In the genomic region with DNA sequence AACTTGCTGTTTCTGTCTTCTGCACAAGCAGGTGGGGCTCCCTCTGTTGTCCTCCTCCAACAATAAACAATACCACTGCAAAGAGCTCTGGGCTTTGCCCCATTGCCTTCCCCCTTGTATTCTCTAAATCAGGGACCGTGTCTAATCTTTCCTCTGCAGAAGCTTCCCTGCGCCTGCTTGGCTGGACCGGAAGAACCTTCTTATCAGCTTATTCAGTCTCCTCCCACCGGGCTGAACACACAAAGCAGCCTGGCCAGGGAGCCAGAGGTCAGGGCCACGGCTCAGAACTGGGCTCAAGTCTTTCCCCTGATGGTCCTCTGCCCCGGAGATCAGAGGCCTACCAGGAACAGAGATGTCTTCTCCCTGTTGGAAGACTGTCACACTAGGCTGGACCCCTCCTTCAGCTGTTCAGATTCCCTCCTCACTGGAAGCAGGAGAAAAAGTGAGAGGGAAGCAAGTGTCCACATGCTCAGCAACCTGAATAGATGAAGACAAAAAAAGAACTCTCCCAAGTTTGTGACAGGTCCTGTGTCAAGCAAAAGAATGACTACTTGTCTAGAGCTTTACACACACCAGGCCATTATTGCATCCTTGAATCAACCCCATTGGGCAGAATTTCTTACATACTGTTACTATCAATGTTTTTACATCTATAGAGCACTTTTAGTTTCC, we compare ENCODE assay signal across 1 cellular context.
TF ChIP-seq lines count a peak whose summit lies in the region.

No MANE protein-coding gene starts in this region.

TF ChIP-seq in GM12878, 131 proteins besides CTCF, POLR2A, EP300 and RAD21 (continued from another document):
- TF ChIP-seq, protein P1, sequence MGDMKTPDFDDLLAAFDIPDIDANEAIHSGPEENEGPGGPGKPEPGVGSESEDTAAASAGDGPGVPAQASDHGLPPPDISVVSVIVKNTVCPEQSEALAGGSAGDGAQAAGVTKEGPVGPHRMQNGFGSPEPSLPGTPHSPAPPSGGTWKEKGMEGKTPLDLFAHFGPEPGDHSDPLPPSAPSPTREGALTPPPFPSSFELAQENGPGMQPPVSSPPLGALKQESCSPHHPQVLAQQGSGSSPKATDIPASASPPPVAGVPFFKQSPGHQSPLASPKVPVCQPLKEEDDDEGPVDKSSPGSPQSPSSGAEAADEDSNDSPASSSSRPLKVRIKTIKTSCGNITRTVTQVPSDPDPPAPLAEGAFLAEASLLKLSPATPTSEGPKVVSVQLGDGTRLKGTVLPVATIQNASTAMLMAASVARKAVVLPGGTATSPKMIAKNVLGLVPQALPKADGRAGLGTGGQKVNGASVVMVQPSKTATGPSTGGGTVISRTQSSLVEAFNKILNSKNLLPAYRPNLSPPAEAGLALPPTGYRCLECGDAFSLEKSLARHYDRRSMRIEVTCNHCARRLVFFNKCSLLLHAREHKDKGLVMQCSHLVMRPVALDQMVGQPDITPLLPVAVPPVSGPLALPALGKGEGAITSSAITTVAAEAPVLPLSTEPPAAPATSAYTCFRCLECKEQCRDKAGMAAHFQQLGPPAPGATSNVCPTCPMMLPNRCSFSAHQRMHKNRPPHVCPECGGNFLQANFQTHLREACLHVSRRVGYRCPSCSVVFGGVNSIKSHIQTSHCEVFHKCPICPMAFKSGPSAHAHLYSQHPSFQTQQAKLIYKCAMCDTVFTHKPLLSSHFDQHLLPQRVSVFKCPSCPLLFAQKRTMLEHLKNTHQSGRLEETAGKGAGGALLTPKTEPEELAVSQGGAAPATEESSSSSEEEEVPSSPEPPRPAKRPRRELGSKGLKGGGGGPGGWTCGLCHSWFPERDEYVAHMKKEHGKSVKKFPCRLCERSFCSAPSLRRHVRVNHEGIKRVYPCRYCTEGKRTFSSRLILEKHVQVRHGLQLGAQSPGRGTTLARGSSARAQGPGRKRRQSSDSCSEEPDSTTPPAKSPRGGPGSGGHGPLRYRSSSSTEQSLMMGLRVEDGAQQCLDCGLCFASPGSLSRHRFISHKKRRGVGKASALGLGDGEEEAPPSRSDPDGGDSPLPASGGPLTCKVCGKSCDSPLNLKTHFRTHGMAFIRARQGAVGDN (IDR thresholded peaks at IDR 0.05): 0 out of 2 replicates have a peak, but pooled peaks have one; percentile 26
- TF ChIP-seq, protein P2, sequence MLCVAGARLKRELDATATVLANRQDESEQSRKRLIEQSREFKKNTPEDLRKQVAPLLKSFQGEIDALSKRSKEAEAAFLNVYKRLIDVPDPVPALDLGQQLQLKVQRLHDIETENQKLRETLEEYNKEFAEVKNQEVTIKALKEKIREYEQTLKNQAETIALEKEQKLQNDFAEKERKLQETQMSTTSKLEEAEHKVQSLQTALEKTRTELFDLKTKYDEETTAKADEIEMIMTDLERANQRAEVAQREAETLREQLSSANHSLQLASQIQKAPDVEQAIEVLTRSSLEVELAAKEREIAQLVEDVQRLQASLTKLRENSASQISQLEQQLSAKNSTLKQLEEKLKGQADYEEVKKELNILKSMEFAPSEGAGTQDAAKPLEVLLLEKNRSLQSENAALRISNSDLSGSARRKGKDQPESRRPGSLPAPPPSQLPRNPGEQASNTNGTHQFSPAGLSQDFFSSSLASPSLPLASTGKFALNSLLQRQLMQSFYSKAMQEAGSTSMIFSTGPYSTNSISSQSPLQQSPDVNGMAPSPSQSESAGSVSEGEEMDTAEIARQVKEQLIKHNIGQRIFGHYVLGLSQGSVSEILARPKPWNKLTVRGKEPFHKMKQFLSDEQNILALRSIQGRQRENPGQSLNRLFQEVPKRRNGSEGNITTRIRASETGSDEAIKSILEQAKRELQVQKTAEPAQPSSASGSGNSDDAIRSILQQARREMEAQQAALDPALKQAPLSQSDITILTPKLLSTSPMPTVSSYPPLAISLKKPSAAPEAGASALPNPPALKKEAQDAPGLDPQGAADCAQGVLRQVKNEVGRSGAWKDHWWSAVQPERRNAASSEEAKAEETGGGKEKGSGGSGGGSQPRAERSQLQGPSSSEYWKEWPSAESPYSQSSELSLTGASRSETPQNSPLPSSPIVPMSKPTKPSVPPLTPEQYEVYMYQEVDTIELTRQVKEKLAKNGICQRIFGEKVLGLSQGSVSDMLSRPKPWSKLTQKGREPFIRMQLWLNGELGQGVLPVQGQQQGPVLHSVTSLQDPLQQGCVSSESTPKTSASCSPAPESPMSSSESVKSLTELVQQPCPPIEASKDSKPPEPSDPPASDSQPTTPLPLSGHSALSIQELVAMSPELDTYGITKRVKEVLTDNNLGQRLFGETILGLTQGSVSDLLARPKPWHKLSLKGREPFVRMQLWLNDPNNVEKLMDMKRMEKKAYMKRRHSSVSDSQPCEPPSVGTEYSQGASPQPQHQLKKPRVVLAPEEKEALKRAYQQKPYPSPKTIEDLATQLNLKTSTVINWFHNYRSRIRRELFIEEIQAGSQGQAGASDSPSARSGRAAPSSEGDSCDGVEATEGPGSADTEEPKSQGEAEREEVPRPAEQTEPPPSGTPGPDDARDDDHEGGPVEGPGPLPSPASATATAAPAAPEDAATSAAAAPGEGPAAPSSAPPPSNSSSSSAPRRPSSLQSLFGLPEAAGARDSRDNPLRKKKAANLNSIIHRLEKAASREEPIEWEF (IDR thresholded peaks at IDR 0.05; ENCODE audit: insufficient replicate concordance, low read depth, low read length): no peak
- TF ChIP-seq GATAD2B (conservative IDR thresholded peaks at IDR 0.05; ENCODE audit: low read depth) (no peak), IKZF2 (IDR thresholded peaks at IDR 0.05) (0 out of 4 replicates have a peak, but pooled peaks of 1 of the 2 experiments have one; percentile 12), CEBPB (IDR thresholded peaks at IDR 0.05; ENCODE audit: borderline replicate concordance in 1 of 2, low read depth in 2 of 2, low read length in 2 of 2) (no peak), NR2F1 (conservative IDR thresholded peaks at IDR 0.05) (peak; percentile 58; the same call in 1 of the 2 replicates)
TF ChIP-seq in GM12878: peak in this region for 4.
